8 cellular contexts compared by ENCODE assay signal in the genomic region with DNA sequence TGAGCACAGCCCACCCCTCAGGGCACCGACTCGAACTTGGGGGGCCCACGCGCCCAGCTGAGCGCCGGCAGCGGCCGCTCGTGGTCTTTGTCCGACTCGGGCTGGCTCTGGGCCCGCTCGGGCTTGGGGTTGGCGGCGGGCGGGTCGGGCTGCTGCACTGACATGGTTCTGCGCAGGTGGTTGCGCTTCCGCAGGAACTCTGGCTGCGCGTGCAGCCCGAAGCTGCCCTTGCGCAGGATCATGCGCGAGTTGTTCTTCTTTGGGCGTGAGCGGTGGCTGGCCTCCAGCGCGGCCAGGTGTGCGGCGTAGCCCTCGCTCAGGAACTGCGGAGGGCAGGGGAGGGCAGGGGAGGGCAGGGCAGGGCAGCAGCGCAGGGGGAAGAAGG. TPM values are rescaled to one million over a fixed set of nuclear protein-coding genes. Genes with fewer than 3 reads are reported as not detected.
DNase-seq lines count a peak whose midpoint lies in the region; ATAC-seq, FAIRE-seq and TF ChIP-seq lines count a peak whose summit lies in the region.

No MANE protein-coding gene starts in this region.

- H3K27ac Mint-ChIP-seq in activated T-helper 17 cell treated with anti-CD3 and anti-CD28 coated beads, Interleukin-2, amount 50 U/mL, for 72 hours, result no peak overlapping the region
- H3K27ac Mint-ChIP-seq in stimulated activated effector memory CD8-positive, alpha-beta T cell treated with anti-CD3 and anti-CD28 coated beads, Interleukin-12 subunit alpha, Interleukin-12 subunit beta, amount 100 ng/mL, for 72 hours, result no peak overlapping the region

- CTCF ChIA-PET in HepG2 (lab: Yijun Ruan, JAX; ENCODE audit: low intra/inter-chr PET ratio, low total read pairs), result no interaction called here

- no peaks in the 10 kb centered on the region for H3K27me3 Mint-ChIP-seq in activated T-helper 17 cell treated with anti-CD3 and anti-CD28 coated beads, Interleukin-2, amount 50 U/mL, for 72 hours

- H3K9me2 ChIP-seq in hepatocyte (replicated peaks; ENCODE audit: insufficient read depth), result no peaks in the 10 kb centered on the region

- H2AFZ ChIP-seq in hepatocyte (peak overlapping the region; percentile 68), HepG2 (ENCODE audit: low read length) (no peak overlapping the region)

- peak; percentile 32 for DNase-seq in Jurkat, Clone E6-1 (ENCODE audit: low read depth, low spot score)
- DNase-seq in hepatocyte (ENCODE audit: low spot score) (peak; percentile 75), HepG2 (ENCODE audit: low spot score) (no peak)
- DNase-seq in stimulated activated effector memory CD8-positive, alpha-beta T cell treated with anti-CD3 and anti-CD28 coated beads, Interleukin-12 subunit alpha, Interleukin-12 subunit beta, amount 100 ng/mL, for 72 hours (ENCODE audit: low spot score in 2 of 2), result no peak

- TF ChIP-seq CTCF in hepatocyte (IDR thresholded peaks at IDR 0.05; ENCODE audit: poor library complexity), result no peak
- TF ChIP-seq CTCF in HepG2 (CRISPR knock-in tag; IDR thresholded peaks at IDR 0.05), result no peak

- WGBS in hepatocyte (ENCODE audit: low lambda C conversion rate, missing lambda C conversion rate), result 2% methylated on average over 20 of the region's 35 CpGs
- WGBS in HepG2 (ENCODE audit: low lambda C conversion rate), result 76% methylated on average over 29 of the region's 35 CpGs

- H3K9me3 ChIP-seq in hepatocyte (ENCODE audit: low read depth) (no peaks in the 10 kb centered on the region), HepG2 (ENCODE audit: low read length) (no peaks in the 10 kb centered on the region)

- no peak for FAIRE-seq in HepG2 (lab: Jason Lieb, UNC)

- H3K4me2 ChIP-seq in hepatocyte (peak overlapping the region; percentile 91), HepG2 (ENCODE audit: low read depth, low read length) (no peak overlapping the region)

- H3K27me3 ChIP-seq in hepatocyte (peaks cover 9% of the 10 kb centered on the region), HepG2 (ENCODE audit: control insufficient read depth in 1 of 2, insufficient read depth in 2 of 2, low read length in 2 of 2) (peaks cover 0 to 3% of the 10 kb centered on the region in 2 experiments; a peak in 3 of 5 replicates)

- no TSS peak for BruUV-seq in HepG2 (replicated peaks; lab: Mats Ljungman, UMichigan)

- H3K36me3 Mint-ChIP-seq in activated T-helper 17 cell treated with anti-CD3 and anti-CD28 coated beads, Interleukin-2, amount 50 U/mL, for 72 hours (ENCODE audit: low read depth), result no peaks in the 10 kb centered on the region
- H3K36me3 Mint-ChIP-seq in stimulated activated effector memory CD8-positive, alpha-beta T cell treated with anti-CD3 and anti-CD28 coated beads, Interleukin-12 subunit alpha, Interleukin-12 subunit beta, amount 100 ng/mL, for 72 hours, result no peaks in the 10 kb centered on the region

- H3K27ac ChIP-seq in hepatocyte, result no peak overlapping the region
- H3K27ac ChIP-seq in HepG2 (ENCODE audit: extremely low read length, insufficient read depth, low read length), result no peak overlapping the region

- no peak overlapping the region for H3K4me3 Mint-ChIP-seq in activated T-helper 17 cell treated with anti-CD3 and anti-CD28 coated beads, Interleukin-2, amount 50 U/mL, for 72 hours
- H3K4me3 Mint-ChIP-seq in stimulated activated effector memory CD8-positive, alpha-beta T cell treated with anti-CD3 and anti-CD28 coated beads, Interleukin-12 subunit alpha, Interleukin-12 subunit beta, amount 100 ng/mL, for 72 hours, result peak overlapping the region; percentile 34

- no peaks in the 10 kb centered on the region for H3K36me3 ChIP-seq in hepatocyte (replicated peaks; ENCODE audit: insufficient read depth, low read depth)
- H3K36me3 ChIP-seq in HepG2 (replicated peaks in 1 of 2; ENCODE audit: control insufficient read depth in 1 of 2, insufficient read depth in 2 of 2, low read length in 2 of 2), result no peaks in the 10 kb centered on the region

- intact Hi-C loops in HepG2 (cut with micrococcal nuclease; ENCODE audit: unreplicated experiment), result no loop called here

- in situ Hi-C loops in HepG2 (cut with HindIII; ENCODE audit: extremely low pct_ligation_motif_present, low pct_unique_long_range_greater_than_20kb), result loop anchor here (5.0 kb wide), 1 partner anchor 52 kb away; no protein-coding TSS in a partner anchor

- H3K79me2 ChIP-seq in hepatocyte, result no peaks in the 10 kb centered on the region
- no peaks in the 10 kb centered on the region for H3K79me2 ChIP-seq in HepG2 (ENCODE audit: insufficient read depth, low read length)

- H3K4me1 ChIP-seq in hepatocyte (ENCODE audit: insufficient read depth) (peaks cover 14% of the 10 kb centered on the region), HepG2 (ENCODE audit: insufficient read depth, low read length) (peaks cover 35% of the 10 kb centered on the region)

- H3K4me1 Mint-ChIP-seq in activated T-helper 17 cell treated with anti-CD3 and anti-CD28 coated beads, Interleukin-2, amount 50 U/mL, for 72 hours, result peaks cover 14% of the 10 kb centered on the region
- peaks cover 28% of the 10 kb centered on the region for H3K4me1 Mint-ChIP-seq in stimulated activated effector memory CD8-positive, alpha-beta T cell treated with anti-CD3 and anti-CD28 coated beads, Interleukin-12 subunit alpha, Interleukin-12 subunit beta, amount 100 ng/mL, for 72 hours

- TF ChIP-seq POLR2A in HepG2 (IDR thresholded peaks at IDR 0.05; ENCODE audit: insufficient read depth in 1 of 2, low read depth in 2 of 2, low read length in 2 of 2), result no peak

- TF ChIP-seq EP300 in HepG2 (IDR thresholded peaks at IDR 0.05; ENCODE audit: low read depth in 2 of 2, low read length in 2 of 2) (no peak), HepG2 (CRISPR knock-in tag; IDR thresholded peaks at IDR 0.05; ENCODE audit: borderline replicate concordance) (no peak)

- no peak for TF ChIP-seq RAD21 in HepG2 (CRISPR knock-in tag; IDR thresholded peaks at IDR 0.05)

- peak; percentile 72 for ATAC-seq in activated T-helper 17 cell treated with anti-CD3 and anti-CD28 coated beads, Interleukin-2, amount 50 U/mL, for 72 hours (replicated peaks)
- peak; percentile 65 for ATAC-seq in stimulated activated effector memory CD8-positive, alpha-beta T cell treated with anti-CD3 and anti-CD28 coated beads, Interleukin-12 subunit alpha, Interleukin-12 subunit beta, amount 100 ng/mL, for 72 hours
- ATAC-seq in HepG2 (no peak), GM21717 (IDR thresholded peaks at IDR 0.05; ENCODE audit: unreplicated experiment) (no peak), HG03135 (IDR thresholded peaks at IDR 0.05; ENCODE audit: unreplicated experiment) (no peak), HG03521 (IDR thresholded peaks at IDR 0.05; ENCODE audit: unreplicated experiment) (no peak)

- no peak overlapping the region for H3K9ac ChIP-seq in HepG2 (ENCODE audit: insufficient read depth, low read depth, low read length)

- no peaks in the 10 kb centered on the region for H3K9me3 Mint-ChIP-seq in activated T-helper 17 cell treated with anti-CD3 and anti-CD28 coated beads, Interleukin-2, amount 50 U/mL, for 72 hours
- H3K9me3 Mint-ChIP-seq in stimulated activated effector memory CD8-positive, alpha-beta T cell treated with anti-CD3 and anti-CD28 coated beads, Interleukin-12 subunit alpha, Interleukin-12 subunit beta, amount 100 ng/mL, for 72 hours, result no peaks in the 10 kb centered on the region

- POLR2A ChIA-PET in HepG2 (lab: Yijun Ruan, JAX), result no interaction called here

- H4K20me1 ChIP-seq in hepatocyte (ENCODE audit: insufficient read depth, poor library complexity, severe bottlenecking), result no peaks in the 10 kb centered on the region
- H4K20me1 ChIP-seq in HepG2 (ENCODE audit: insufficient read depth, low read length), result no peaks in the 10 kb centered on the region

- H3K4me3 ChIP-seq in Jurkat, Clone E6-1 (ENCODE audit: low read length), result no peak overlapping the region
- H3K4me3 ChIP-seq in hepatocyte, result no peak overlapping the region
- H3K4me3 ChIP-seq in HepG2 (replicated peaks in 1 of 3; ENCODE audit: insufficient read depth in 1 of 3, low read depth in 2 of 3, low read length in 3 of 3), result no peak overlapping the region

RNA-seq across cellular contexts. Expression of a gene that starts 11.1 kb away (rescaled TPM):
- polyA plus RNA-seq in Jurkat, Clone E6-1 (2012; ENCODE audit: insufficient read depth, insufficient read length), result 42.8 TPM
- total RNA-seq in activated T-helper 17 cell treated with anti-CD3 and anti-CD28 coated beads, Interleukin-2, amount 50 U/mL, for 72 hours, result 1 to 10 TPM; 5.9 to 7.4 TPM
- total RNA-seq in hepatocyte (3.9 and 5.4 TPM in 2 replicates), HepG2 (2016; rRNA removed; fragmentation: Illumina TruSeq; extraction: Trizol) (30.3 and 33.8 TPM in 2 replicates)
- polyA plus RNA-seq in hepatocyte (10.5 and 11.8 TPM in 2 replicates), HepG2 (2011; rRNA removed) (10.9 and 15.6 TPM in 2 replicates)
- total RNA-seq in HepG2 (2016; cell fraction: cytosol; rRNA removed; fragmentation: Illumina TruSeq; extraction: Trizol; ENCODE audit: low read depth), result 7.8 and 9.5 TPM in 2 replicates
- 29.3 and 34.9 TPM in 2 replicates for total RNA-seq in HepG2 (2016; cell fraction: insoluble cytoplasmic fraction; rRNA removed; fragmentation: Illumina TruSeq; extraction: Trizol)
- 14.8 and 15.2 TPM in 2 replicates for total RNA-seq in HepG2 (2016; cell fraction: membrane; rRNA removed; fragmentation: Illumina TruSeq; extraction: Trizol)
- 14.4 and 16.9 TPM in 2 replicates for total RNA-seq in HepG2 (2016; cell fraction: nucleus; rRNA removed; fragmentation: Illumina TruSeq; extraction: Trizol)
- 7.9 and 16.3 TPM in 2 replicates for polyA plus RNA-seq in HepG2 (2011; cell fraction: cytosol; rRNA removed)
- polyA plus RNA-seq in HepG2 (2011; cell fraction: nucleus; rRNA removed), result 10.1 and 14.2 TPM in 2 replicates
- polyA plus RNA-seq in HepG2 (2012), result 3.0 and 7.2 TPM in 2 replicates
- polyA plus RNA-seq in HepG2 (2016; cell fraction: cytosol; fragmentation: Illumina TruSeq; extraction: Trizol; ENCODE audit: low read depth), result 8.3 and 8.8 TPM in 2 replicates
- polyA plus RNA-seq in HepG2 (2016; cell fraction: insoluble cytoplasmic fraction; fragmentation: Illumina TruSeq; extraction: Trizol; ENCODE audit: low read depth), result 36.2 and 37.7 TPM in 2 replicates
- polyA plus RNA-seq in HepG2 (2016; cell fraction: membrane; fragmentation: Illumina TruSeq; extraction: Trizol; ENCODE audit: low read depth), result 12.6 and 13.0 TPM in 2 replicates
- polyA plus RNA-seq in HepG2 (2016; cell fraction: nucleus; fragmentation: Illumina TruSeq; extraction: Trizol; ENCODE audit: insufficient read depth, low read depth), result 23.4 and 26.5 TPM in 2 replicates
- 10.1 and 24.0 TPM in 2 replicates for polyA minus RNA-seq in HepG2 (2011; rRNA and poly(A)+ RNA removed; ENCODE audit: low replicate concordance)
- 3.4 and 4.2 TPM in 2 replicates for polyA minus RNA-seq in HepG2 (2011; cell fraction: cytosol; rRNA and poly(A)+ RNA removed)
- 2.9 and 4.1 TPM in 2 replicates for polyA minus RNA-seq in HepG2 (2011; cell fraction: nucleus; rRNA and poly(A)+ RNA removed)

RNA-seq across cellular contexts. Expression of a gene that starts 20.4 kb away (rescaled TPM):
- not detected for polyA plus RNA-seq in Jurkat, Clone E6-1 (2012; ENCODE audit: insufficient read depth, insufficient read length)
- not detected for total RNA-seq in activated T-helper 17 cell treated with anti-CD3 and anti-CD28 coated beads, Interleukin-2, amount 50 U/mL, for 72 hours
- not detected in 2 replicates for total RNA-seq in hepatocyte
- polyA plus RNA-seq in hepatocyte, result not detected in 2 replicates
- not detected in 2 replicates for total RNA-seq in HepG2 (2016; rRNA removed; fragmentation: Illumina TruSeq; extraction: Trizol)
- not detected in 2 replicates for total RNA-seq in HepG2 (2016; cell fraction: cytosol; rRNA removed; fragmentation: Illumina TruSeq; extraction: Trizol; ENCODE audit: low read depth)
- not detected in 2 replicates for total RNA-seq in HepG2 (2016; cell fraction: insoluble cytoplasmic fraction; rRNA removed; fragmentation: Illumina TruSeq; extraction: Trizol)
- total RNA-seq in HepG2 (2016; cell fraction: membrane; rRNA removed; fragmentation: Illumina TruSeq; extraction: Trizol), result not detected in 2 replicates
- not detected in 2 replicates for total RNA-seq in HepG2 (2016; cell fraction: nucleus; rRNA removed; fragmentation: Illumina TruSeq; extraction: Trizol)
- polyA plus RNA-seq in HepG2 (2011; rRNA removed), result not detected in 2 replicates
- not detected in 2 replicates for polyA plus RNA-seq in HepG2 (2011; cell fraction: cytosol; rRNA removed)
- polyA plus RNA-seq in HepG2 (2011; cell fraction: nucleus; rRNA removed), result not detected in 2 replicates
- not detected in 2 replicates for polyA plus RNA-seq in HepG2 (2012)
- polyA plus RNA-seq in HepG2 (2016; cell fraction: cytosol; fragmentation: Illumina TruSeq; extraction: Trizol; ENCODE audit: low read depth), result not detected in 2 replicates
- not detected in 2 replicates for polyA plus RNA-seq in HepG2 (2016; cell fraction: insoluble cytoplasmic fraction; fragmentation: Illumina TruSeq; extraction: Trizol; ENCODE audit: low read depth)
- not detected in 2 replicates for polyA plus RNA-seq in HepG2 (2016; cell fraction: membrane; fragmentation: Illumina TruSeq; extraction: Trizol; ENCODE audit: low read depth)
- not detected in 2 replicates for polyA plus RNA-seq in HepG2 (2016; cell fraction: nucleus; fragmentation: Illumina TruSeq; extraction: Trizol; ENCODE audit: insufficient read depth, low read depth)
- not detected in 2 replicates for polyA minus RNA-seq in HepG2 (2011; rRNA and poly(A)+ RNA removed; ENCODE audit: low replicate concordance)
- not detected in 2 replicates for polyA minus RNA-seq in HepG2 (2011; cell fraction: cytosol; rRNA and poly(A)+ RNA removed)
- not detected in 2 replicates for polyA minus RNA-seq in HepG2 (2011; cell fraction: nucleus; rRNA and poly(A)+ RNA removed)

Comparison
In these comparisons a context has a peak if more than half of its experiments do, and no peak if none do; other contexts are left out.
1. DNase-seq: peak in Jurkat, Clone E6-1 (single experiment) and hepatocyte (single experiment); none in stimulated activated effector memory CD8-positive, alpha-beta T cell treated with anti-CD3 and anti-CD28 coated beads, Interleukin-12 subunit alpha, Interleukin-12 subunit beta, amount 100 ng/mL, for 72 hours (0 of 2) and HepG2 (single experiment).
2. ATAC-seq: peak in activated T-helper 17 cell treated with anti-CD3 and anti-CD28 coated beads, Interleukin-2, amount 50 U/mL, for 72 hours (single experiment) and stimulated activated effector memory CD8-positive, alpha-beta T cell treated with anti-CD3 and anti-CD28 coated beads, Interleukin-12 subunit alpha, Interleukin-12 subunit beta, amount 100 ng/mL, for 72 hours (single experiment); none in HepG2 (single experiment), GM21717 (single experiment), HG03135 (single experiment) and HG03521 (single experiment).